21 cellular contexts compared by ENCODE assay signal in the genomic region with DNA sequence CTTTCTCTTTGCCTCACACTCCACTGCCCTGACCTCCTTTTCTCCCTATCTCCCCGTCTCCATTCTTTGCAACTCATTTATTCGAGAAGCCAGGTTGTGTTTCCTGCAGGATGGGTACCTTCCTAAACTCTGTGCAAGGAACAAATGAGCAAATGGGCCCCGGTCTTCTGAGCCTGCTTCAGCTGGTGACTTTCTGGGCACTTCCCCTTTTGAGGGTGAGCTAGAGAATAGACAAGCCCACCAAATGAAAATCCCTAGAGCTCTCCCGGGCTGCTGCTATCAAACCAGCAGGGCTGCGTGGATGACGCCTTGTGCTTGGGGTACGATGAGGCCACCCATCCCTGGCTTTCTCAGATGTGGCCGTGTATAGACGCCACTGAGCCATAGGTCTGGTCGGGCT.
"Had no signal": no experiment of that assay in that cellular context is flagged by ENCODE, and none has a peak within 500 bp of the region (broad histone marks: within the 10 kb centered on the region; RNA-seq: fewer than 3 reads in every experiment).

No MANE protein-coding gene starts in this region.

- H3K27me3 ChIP-seq: adrenal gland, colonic mucosa had no signal

- H3K27ac ChIP-seq: adrenal gland, colonic mucosa, SK-N-MC had no signal

- H3K4me3 ChIP-seq: adrenal gland, colonic mucosa, SK-N-MC had no signal

- DNase-seq: activated B cell treated with CpG ODN at 0.5 μM for 24 hours; activated CD4-positive, alpha-beta memory T cell treated with anti-CD3 and anti-CD28 coated beads, Interleukin-2, amount 10 ng/mL, durations not matched to agents 7 days and 5 days; activated CD4-positive, alpha-beta T cell treated with anti-CD3 and anti-CD28 coated beads, Interleukin-2, amount 50 U/mL, for 1 hour; activated CD8-positive, alpha-beta memory T cell treated with anti-CD3 and anti-CD28 coated beads, Interleukin-2, amount 50 U/mL, for 4 hours; activated naive CD4-positive, alpha-beta T cell treated with anti-CD3 and anti-CD28 coated beads, Interleukin-2, amount 50 U/mL, for 16 hours; activated naive CD8-positive, alpha-beta T cell treated with anti-CD3 and anti-CD28 coated beads, Interleukin-2, amount 10 ng/mL, durations not matched to agents 7 days and 5 days; activated T-cell treated with anti-CD3 and anti-CD28 coated beads, Interleukin-2, amount 50 U/mL, for 72 hours; adrenal gland; anterior cingulate cortex; colonic mucosa; KBM-7; NCI-H1048; NCI-H146; NCI-H187 treated with DMSO at 0.1 percent for 48 hours; NCI-H2081 treated with DMSO at 0.1 percent for 48 hours; NCI-H446; NCI-H524; RPMI8226 had no signal

- H3K4me1 ChIP-seq: adrenal gland, colonic mucosa had no signal

- H3K36me3 ChIP-seq: adrenal gland, colonic mucosa had no signal

- ATAC-seq: activated T-cell treated with anti-CD3 and anti-CD28 coated beads, Interleukin-2, amount 50 U/mL, for 72 hours; Panc1; Right ventricle myocardium inferior had no signal

- H3K9me3 ChIP-seq: adrenal gland, colonic mucosa had no signal
